In the genomic region with DNA sequence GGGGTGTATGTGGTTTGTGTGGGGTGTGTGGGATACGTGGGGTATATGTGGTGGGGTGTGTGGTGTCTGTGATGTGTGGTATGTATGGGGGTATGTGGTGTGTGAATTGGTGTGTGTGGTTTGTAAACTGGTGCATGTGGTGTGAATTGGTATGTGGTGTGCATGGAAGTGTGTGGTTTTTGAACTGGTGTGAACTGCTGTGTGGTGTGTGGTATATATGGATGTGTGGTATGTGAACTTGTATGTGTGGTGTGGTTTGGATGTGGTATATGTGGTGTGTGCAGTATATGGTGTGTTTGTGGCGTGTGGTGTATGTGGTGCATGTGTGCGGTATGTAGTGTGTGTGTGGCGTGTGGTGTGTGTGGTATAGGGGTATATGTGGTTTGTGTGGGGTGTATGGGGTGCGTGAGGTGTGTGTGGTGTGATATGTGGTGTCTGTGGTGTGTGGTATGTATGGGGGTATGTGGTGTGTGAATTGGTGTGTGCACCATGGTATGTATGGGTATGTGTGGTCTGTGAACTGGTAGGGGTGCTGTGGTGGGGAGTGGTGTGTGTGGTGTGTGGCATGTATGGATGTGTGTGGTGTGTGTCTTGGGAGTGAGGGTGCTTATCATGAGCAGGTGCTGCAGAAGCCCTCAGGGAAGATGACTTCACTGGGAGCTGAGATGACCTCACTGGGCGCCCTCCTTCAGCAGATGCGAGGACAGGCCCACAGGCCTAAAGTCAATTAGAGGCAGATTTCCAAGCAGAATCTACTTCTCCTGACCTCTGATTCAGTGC, we compare ENCODE assay signal across 24 cellular contexts.
A peak's percentile ranks its signal among the peaks of the same experiment; 100 is the strongest.
DNase-seq lines count a peak whose midpoint lies in the region; ATAC-seq, FAIRE-seq and TF ChIP-seq lines count a peak whose summit lies in the region.
"Had no signal": no experiment of that assay in that cellular context is flagged by ENCODE, and none has a peak within 500 bp of the region (broad histone marks: within the 10 kb centered on the region; RNA-seq: fewer than 3 reads in every experiment).

No MANE protein-coding gene starts in this region.

- DNase-seq in BE2C (peak; percentile 41), GM12891 (ENCODE audit: insufficient read length, low spot score) (no peak), astrocyte (ENCODE audit: low read depth) (no peak), left kidney (ENCODE audit: low read depth, low spot score) (peak; percentile 12), NCI-H187 treated with DMSO at 0.1 percent for 48 hours (lab: John Stamatoyannopoulos, UW) (no peak)
- DNase-seq in effector memory CD4-positive, alpha-beta T cell = no peak
- DNase-seq: activated CD4-positive, alpha-beta memory T cell treated with anti-CD3 and anti-CD28 coated beads for 36 hours; activated gamma-delta T cell; Caco-2; naive thymus-derived CD8-positive, alpha-beta T cell; NCI-H1436 treated with DMSO at 0.1 percent for 48 hours; NCI-H2171 treated with DMSO at 0.1 percent for 48 hours; NCI-H524 treated with DMSO at 0.1 percent for 48 hours; small intestine; stimulated activated naive B cell treated with anti-CD40 and anti-IgM and Interleukin-4, amounts not matched to agents 10 μg/mL and 1 μg/mL and 100 μg/mL, for 72 hours had no signal

- H3K27me3 ChIP-seq in BE2C = no peaks in the 10 kb centered on the region
- no peaks in the 10 kb centered on the region for H3K27me3 ChIP-seq in astrocyte (ENCODE audit: insufficient read depth, low read length)
- H3K27me3 ChIP-seq in effector memory CD4-positive, alpha-beta T cell (replicated peaks; ENCODE audit: control insufficient read depth, insufficient read depth, low read length, poor library complexity, severe bottlenecking) = no peaks in the 10 kb centered on the region
- H3K27me3 ChIP-seq: BLaER1 treated with 17β-estradiol and CSF1 and Interleukin-3, amounts not matched to agents 10 nM and 100 nM had no signal

- H3K79me2 ChIP-seq in astrocyte (ENCODE audit: insufficient read depth, low read length) = no peaks in the 10 kb centered on the region

- no peak overlapping the region for H2AFZ ChIP-seq in astrocyte (ENCODE audit: low read depth, low read length)

- no peak for ATAC-seq in GM21723 (IDR thresholded peaks at IDR 0.05; ENCODE audit: unreplicated experiment)
- no peak for ATAC-seq in GM21619 (IDR thresholded peaks at IDR 0.05; ENCODE audit: unreplicated experiment)
- ATAC-seq: activated CD4-positive, CD25-positive, alpha-beta regulatory T cell treated with anti-CD3 and anti-CD28 coated beads, Interleukin-2, amount 50 U/mL, for 24 hours; naive thymus-derived CD8-positive, alpha-beta T cell; stimulated activated naive B cell treated with anti-CD40 and anti-IgM and Interleukin-4, amounts not matched to agents 10 μg/mL and 1 μg/mL and 100 μg/mL, for 72 hours had no signal

- peaks cover 13% of the 10 kb centered on the region for H3K9me3 Mint-ChIP-seq in astrocyte (ENCODE audit: unreplicated experiment)
- H3K9me3 Mint-ChIP-seq: activated CD4-positive, alpha-beta memory T cell treated with anti-CD3 and anti-CD28 coated beads for 36 hours; memory B cell had no signal

- FAIRE-seq in GM12891 (lab: Jason Lieb, UNC) (peak; percentile 92), astrocyte (lab: Jason Lieb, UNC) (peak; percentile 32)
- FAIRE-seq: RCC 7860, small intestine, TTC549 had no signal

- no peak overlapping the region for H3K4me3 Mint-ChIP-seq in astrocyte (ENCODE audit: unreplicated experiment)
- H3K4me3 Mint-ChIP-seq: activated CD4-positive, alpha-beta memory T cell treated with anti-CD3 and anti-CD28 coated beads for 36 hours; brain; memory B cell; naive thymus-derived CD8-positive, alpha-beta T cell; stimulated activated naive B cell treated with anti-CD40 and anti-IgM and Interleukin-4, amounts not matched to agents 10 μg/mL and 1 μg/mL and 100 μg/mL, for 72 hours had no signal

- H3K9me3 ChIP-seq in BE2C (0 out of 2 replicates have a peak, but pooled peaks cover 3% of the 10 kb centered on the region), astrocyte (ENCODE audit: insufficient read depth, low read depth, low read length) (no peaks in the 10 kb centered on the region)
- H3K9me3 ChIP-seq in effector memory CD4-positive, alpha-beta T cell (ENCODE audit: control insufficient read depth, low read length) = no peaks in the 10 kb centered on the region
- H3K9me3 ChIP-seq: Caco-2 had no signal

- no peak for TF ChIP-seq CTCF in BE2C (IDR thresholded peaks at IDR 0.05; ENCODE audit: low read depth, low read length)
- no peak for TF ChIP-seq CTCF in astrocyte (IDR thresholded peaks at IDR 0.05; ENCODE audit: insufficient read depth, low read depth, low read length)

- H3K27ac ChIP-seq in astrocyte (ENCODE audit: low read depth, low read length) = no peak overlapping the region
- H3K27ac ChIP-seq in effector memory CD4-positive, alpha-beta T cell (ENCODE audit: insufficient read depth, low read length, poor library complexity, severe bottlenecking) = no peak overlapping the region
- H3K27ac ChIP-seq: BLaER1 treated with 17β-estradiol and CSF1 and Interleukin-3, amounts not matched to agents 10 nM and 100 nM; KMS-11 had no signal

- no peak overlapping the region for H3K9ac ChIP-seq in astrocyte (ENCODE audit: low read length)
- H3K9ac ChIP-seq: BLaER1 treated with 17β-estradiol and CSF1 and Interleukin-3, amounts not matched to agents 10 nM and 100 nM; KMS-11 had no signal

- H3K36me3 Mint-ChIP-seq in astrocyte (ENCODE audit: low read depth, unreplicated experiment) = no peaks in the 10 kb centered on the region
- H3K36me3 Mint-ChIP-seq: activated CD4-positive, alpha-beta memory T cell treated with anti-CD3 and anti-CD28 coated beads for 36 hours; brain; naive thymus-derived CD8-positive, alpha-beta T cell; stimulated activated naive B cell treated with anti-CD40 and anti-IgM and Interleukin-4, amounts not matched to agents 10 μg/mL and 1 μg/mL and 100 μg/mL, for 72 hours had no signal

- H3K4me1 Mint-ChIP-seq in astrocyte (ENCODE audit: low read depth, unreplicated experiment) = peaks cover 5% of the 10 kb centered on the region
- H3K4me1 Mint-ChIP-seq: memory B cell; naive thymus-derived CD8-positive, alpha-beta T cell had no signal

- H3K4me3 ChIP-seq in BE2C (ENCODE audit: low read depth, low read length) = no peak overlapping the region
- no peak overlapping the region for H3K4me3 ChIP-seq in astrocyte (ENCODE audit: insufficient read depth, low read depth, low read length)
- H3K4me3 ChIP-seq in effector memory CD4-positive, alpha-beta T cell (ENCODE audit: insufficient read depth, low read depth, low read length, poor library complexity, severe bottlenecking) = no peak overlapping the region
- H3K4me3 ChIP-seq: BLaER1 treated with 17β-estradiol and CSF1 and Interleukin-3, amounts not matched to agents 10 nM and 100 nM had no signal

- H3K27me3 Mint-ChIP-seq in astrocyte (ENCODE audit: low read depth, unreplicated experiment) = peaks cover 8% of the 10 kb centered on the region

- H3K27ac Mint-ChIP-seq in astrocyte (ENCODE audit: unreplicated experiment) = no peak overlapping the region
- H3K27ac Mint-ChIP-seq: activated CD4-positive, alpha-beta memory T cell treated with anti-CD3 and anti-CD28 coated beads for 36 hours; memory B cell; naive thymus-derived CD8-positive, alpha-beta T cell; stimulated activated naive B cell treated with anti-CD40 and anti-IgM and Interleukin-4, amounts not matched to agents 10 μg/mL and 1 μg/mL and 100 μg/mL, for 72 hours had no signal

- H3K4me2 ChIP-seq in astrocyte (ENCODE audit: low read length) = no peak overlapping the region
- H3K4me2 ChIP-seq: BLaER1 treated with 17β-estradiol and CSF1 and Interleukin-3, amounts not matched to agents 10 nM and 100 nM; KMS-11 had no signal

- no peaks in the 10 kb centered on the region for H4K20me1 ChIP-seq in astrocyte (ENCODE audit: insufficient read depth, low read length)
- H4K20me1 ChIP-seq: BLaER1 treated with 17β-estradiol and CSF1 and Interleukin-3, amounts not matched to agents 10 nM and 100 nM had no signal

- H3K36me3 ChIP-seq in BE2C (no peaks in the 10 kb centered on the region), astrocyte (ENCODE audit: insufficient read depth, low read length) (no peaks in the 10 kb centered on the region)
- H3K36me3 ChIP-seq in effector memory CD4-positive, alpha-beta T cell (ENCODE audit: control insufficient read depth, insufficient read depth, low read length) = no peaks in the 10 kb centered on the region
- H3K36me3 ChIP-seq: BLaER1 treated with 17β-estradiol and CSF1 and Interleukin-3, amounts not matched to agents 10 nM and 100 nM had no signal

- no peak for TF ChIP-seq POLR2A in GM12891 (IDR thresholded peaks at IDR 0.05; ENCODE audit: low read depth, low read length)

- H3K4me1 ChIP-seq in BE2C (no peaks in the 10 kb centered on the region), astrocyte (ENCODE audit: insufficient read depth, low read length) (peaks cover 8% of the 10 kb centered on the region)
- H3K4me1 ChIP-seq in effector memory CD4-positive, alpha-beta T cell (ENCODE audit: control insufficient read depth, insufficient read depth, low read length, poor library complexity, severe bottlenecking) = no peaks in the 10 kb centered on the region
- H3K4me1 ChIP-seq: Caco-2 had no signal

TF ChIP-seq in GM12891, 5 proteins besides CTCF, POLR2A, EP300 and RAD21:
- TF ChIP-seq POU2F2 (IDR thresholded peaks at IDR 0.05; ENCODE audit: low read depth, low read length) (no peak), SPI1 (IDR thresholded peaks at IDR 0.05; ENCODE audit: low read depth, low read length) (no peak), PAX5 (IDR thresholded peaks at IDR 0.05; ENCODE audit: insufficient read depth, low read length, severe bottlenecking) (no peak), POLR2AphosphoS5 (IDR thresholded peaks at IDR 0.05; ENCODE audit: low read depth, low read length) (no peak)

Comparison
In these comparisons a context has a peak if more than half of its experiments do, and no peak if none do; other contexts are left out.
1. DNase-seq: peak in BE2C (single experiment) and left kidney (single experiment); none in GM12891 (single experiment), astrocyte (single experiment), effector memory CD4-positive, alpha-beta T cell (0 of 3) and NCI-H187 treated with DMSO at 0.1 percent for 48 hours (single experiment).